1 cellular context compared by ENCODE assay signal in the genomic region with DNA sequence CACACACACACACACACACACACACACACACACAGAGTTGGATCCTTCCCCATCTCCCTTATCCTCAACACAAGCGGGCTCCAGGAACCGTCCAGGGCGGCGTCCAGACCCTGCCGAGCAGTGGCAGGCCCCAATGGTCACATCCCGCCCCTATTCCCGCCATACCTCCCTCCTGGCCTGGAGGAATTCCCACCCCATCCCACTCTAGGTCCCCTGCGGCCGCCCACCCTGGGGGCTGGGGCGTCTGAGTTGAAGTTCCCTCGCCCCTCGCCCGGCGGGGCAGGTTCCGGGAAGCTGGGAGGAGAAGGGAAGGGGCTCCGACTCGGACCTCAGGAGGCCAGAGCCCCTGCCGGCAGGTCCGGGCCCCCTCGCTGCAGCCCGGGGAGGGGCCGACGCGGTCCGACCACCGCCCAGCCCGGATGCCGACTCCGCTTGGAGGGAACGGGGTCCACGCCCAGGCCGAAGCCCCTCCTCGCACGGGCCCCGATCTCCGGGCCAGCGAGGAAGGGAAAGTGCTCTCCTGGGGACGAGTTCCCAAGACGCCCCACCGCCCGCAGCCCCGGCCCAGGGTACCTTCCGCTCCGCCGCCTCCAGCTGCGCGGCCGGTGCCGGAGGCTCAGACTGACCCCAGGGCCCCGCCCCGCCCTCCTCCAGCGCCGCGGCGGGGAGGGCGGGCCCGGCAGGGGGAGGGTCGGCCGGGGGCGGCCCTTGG.
TF ChIP-seq lines count a peak whose summit lies in the region.

Gene RHOC (minus strand): TSS at position 623 of the 712 bp plus-strand sequence. CDS start 3,328 bp downstream, outside the sequence.

TF ChIP-seq in HepG2, 621 proteins besides CTCF, POLR2A, EP300 and RAD21 (continued from another document and continues in another):
- TF ChIP-seq, protein P1, sequence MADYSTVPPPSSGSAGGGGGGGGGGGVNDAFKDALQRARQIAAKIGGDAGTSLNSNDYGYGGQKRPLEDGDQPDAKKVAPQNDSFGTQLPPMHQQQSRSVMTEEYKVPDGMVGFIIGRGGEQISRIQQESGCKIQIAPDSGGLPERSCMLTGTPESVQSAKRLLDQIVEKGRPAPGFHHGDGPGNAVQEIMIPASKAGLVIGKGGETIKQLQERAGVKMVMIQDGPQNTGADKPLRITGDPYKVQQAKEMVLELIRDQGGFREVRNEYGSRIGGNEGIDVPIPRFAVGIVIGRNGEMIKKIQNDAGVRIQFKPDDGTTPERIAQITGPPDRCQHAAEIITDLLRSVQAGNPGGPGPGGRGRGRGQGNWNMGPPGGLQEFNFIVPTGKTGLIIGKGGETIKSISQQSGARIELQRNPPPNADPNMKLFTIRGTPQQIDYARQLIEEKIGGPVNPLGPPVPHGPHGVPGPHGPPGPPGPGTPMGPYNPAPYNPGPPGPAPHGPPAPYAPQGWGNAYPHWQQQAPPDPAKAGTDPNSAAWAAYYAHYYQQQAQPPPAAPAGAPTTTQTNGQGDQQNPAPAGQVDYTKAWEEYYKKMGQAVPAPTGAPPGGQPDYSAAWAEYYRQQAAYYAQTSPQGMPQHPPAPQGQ (CRISPR knock-in tag; IDR thresholded peaks at IDR 0.05; ENCODE audit: borderline replicate concordance): no peak
- TF ChIP-seq, protein P2, sequence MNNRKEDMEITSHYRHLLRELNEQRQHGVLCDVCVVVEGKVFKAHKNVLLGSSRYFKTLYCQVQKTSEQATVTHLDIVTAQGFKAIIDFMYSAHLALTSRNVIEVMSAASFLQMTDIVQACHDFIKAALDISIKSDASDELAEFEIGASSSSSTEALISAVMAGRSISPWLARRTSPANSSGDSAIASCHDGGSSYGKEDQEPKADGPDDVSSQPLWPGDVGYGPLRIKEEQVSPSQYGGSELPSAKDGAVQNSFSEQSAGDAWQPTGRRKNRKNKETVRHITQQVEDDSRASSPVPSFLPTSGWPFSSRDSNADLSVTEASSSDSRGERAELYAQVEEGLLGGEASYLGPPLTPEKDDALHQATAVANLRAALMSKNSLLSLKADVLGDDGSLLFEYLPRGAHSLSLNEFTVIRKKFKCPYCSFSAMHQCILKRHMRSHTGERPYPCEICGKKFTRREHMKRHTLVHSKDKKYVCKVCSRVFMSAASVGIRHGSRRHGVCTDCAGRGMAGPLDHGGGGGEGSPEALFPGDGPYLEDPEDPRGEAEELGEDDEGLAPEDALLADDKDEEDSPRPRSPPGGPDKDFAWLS (CRISPR knock-in tag; IDR thresholded peaks at IDR 0.05; ENCODE audit: borderline replicate concordance): no peak
- TF ChIP-seq ZNF256 (CRISPR knock-in tag; conservative IDR thresholded peaks at IDR 0.05) (no peak), ZNF333 (CRISPR knock-in tag; IDR thresholded peaks at IDR 0.05; ENCODE audit: borderline replicate concordance) (no peak), ZSCAN29 (CRISPR knock-in tag; conservative IDR thresholded peaks at IDR 0.05) (no peak), MLX (CRISPR knock-in tag; IDR thresholded peaks at IDR 0.05) (no peak), HNF4G (IDR thresholded peaks at IDR 0.05; ENCODE audit: borderline replicate concordance, low read depth, low read length) (no peak), HNF4G (CRISPR knock-in tag; IDR thresholded peaks at IDR 0.05; ENCODE audit: borderline replicate concordance, low read depth) (no peak), HES4 (CRISPR knock-in tag; IDR thresholded peaks at IDR 0.05; ENCODE audit: borderline replicate concordance) (0 out of 2 replicates have a peak, but pooled peaks have one; percentile 46), ZNF558 (CRISPR knock-in tag; IDR thresholded peaks at IDR 0.05; ENCODE audit: borderline replicate concordance) (no peak), LCORL (IDR thresholded peaks at IDR 0.05) (no peak), LCORL (CRISPR knock-in tag; IDR thresholded peaks at IDR 0.05) (no peak), ZNF136 (CRISPR knock-in tag; IDR thresholded peaks at IDR 0.05; ENCODE audit: low read depth) (no peak), NFIC (IDR thresholded peaks at IDR 0.05; ENCODE audit: low read length) (no peak), RFXANK (CRISPR knock-in tag; IDR thresholded peaks at IDR 0.05) (no peak), ZNF776 (CRISPR knock-in tag; IDR thresholded peaks at IDR 0.05) (no peak), ZNF879 (CRISPR knock-in tag; IDR thresholded peaks at IDR 0.05) (0 out of 2 replicates have a peak, but pooled peaks have one; percentile 39), PITX1 (CRISPR knock-in tag; IDR thresholded peaks at IDR 0.05) (no peak), ZFP37 (CRISPR knock-in tag; IDR thresholded peaks at IDR 0.05; ENCODE audit: borderline replicate concordance) (no peak), SNAPC4 (CRISPR knock-in tag; IDR thresholded peaks at IDR 0.05) (no peak), MEIS2 (CRISPR knock-in tag; IDR thresholded peaks at IDR 0.05) (no peak), SIX4 (CRISPR knock-in tag; IDR thresholded peaks at IDR 0.05) (no peak), KDM1A (CRISPR knock-in tag; IDR thresholded peaks at IDR 0.05) (no peak), ZNF563 (CRISPR knock-in tag; IDR thresholded peaks at IDR 0.05) (peak; percentile 90), KMT2A (CRISPR knock-in tag; IDR thresholded peaks at IDR 0.05) (0 out of 2 replicates have a peak, but pooled peaks have one; percentile 4), KLF13 (CRISPR knock-in tag; IDR thresholded peaks at IDR 0.05) (no peak), ZEB1 (IDR thresholded peaks at IDR 0.05; ENCODE audit: insufficient replicate concordance, low read depth) (no peak), IKZF5 (CRISPR knock-in tag; IDR thresholded peaks at IDR 0.05) (peak; percentile 3; the same call in 1 of the 2 replicates), ZNF274 (CRISPR knock-in tag; IDR thresholded peaks at IDR 0.05) (peak; percentile 67), KDM2A (CRISPR knock-in tag; IDR thresholded peaks at IDR 0.05; ENCODE audit: borderline replicate concordance, low read depth) (no peak), TAF1 (CRISPR knock-in tag; IDR thresholded peaks at IDR 0.05) (peak; percentile 67), ZKSCAN5 (CRISPR knock-in tag; IDR thresholded peaks at IDR 0.05) (no peak), ZNF10 (CRISPR knock-in tag; IDR thresholded peaks at IDR 0.05; ENCODE audit: borderline replicate concordance, low read depth) (no peak), ETV6 (CRISPR knock-in tag; conservative IDR thresholded peaks at IDR 0.05) (no peak)
- TF ChIP-seq, protein P3, sequence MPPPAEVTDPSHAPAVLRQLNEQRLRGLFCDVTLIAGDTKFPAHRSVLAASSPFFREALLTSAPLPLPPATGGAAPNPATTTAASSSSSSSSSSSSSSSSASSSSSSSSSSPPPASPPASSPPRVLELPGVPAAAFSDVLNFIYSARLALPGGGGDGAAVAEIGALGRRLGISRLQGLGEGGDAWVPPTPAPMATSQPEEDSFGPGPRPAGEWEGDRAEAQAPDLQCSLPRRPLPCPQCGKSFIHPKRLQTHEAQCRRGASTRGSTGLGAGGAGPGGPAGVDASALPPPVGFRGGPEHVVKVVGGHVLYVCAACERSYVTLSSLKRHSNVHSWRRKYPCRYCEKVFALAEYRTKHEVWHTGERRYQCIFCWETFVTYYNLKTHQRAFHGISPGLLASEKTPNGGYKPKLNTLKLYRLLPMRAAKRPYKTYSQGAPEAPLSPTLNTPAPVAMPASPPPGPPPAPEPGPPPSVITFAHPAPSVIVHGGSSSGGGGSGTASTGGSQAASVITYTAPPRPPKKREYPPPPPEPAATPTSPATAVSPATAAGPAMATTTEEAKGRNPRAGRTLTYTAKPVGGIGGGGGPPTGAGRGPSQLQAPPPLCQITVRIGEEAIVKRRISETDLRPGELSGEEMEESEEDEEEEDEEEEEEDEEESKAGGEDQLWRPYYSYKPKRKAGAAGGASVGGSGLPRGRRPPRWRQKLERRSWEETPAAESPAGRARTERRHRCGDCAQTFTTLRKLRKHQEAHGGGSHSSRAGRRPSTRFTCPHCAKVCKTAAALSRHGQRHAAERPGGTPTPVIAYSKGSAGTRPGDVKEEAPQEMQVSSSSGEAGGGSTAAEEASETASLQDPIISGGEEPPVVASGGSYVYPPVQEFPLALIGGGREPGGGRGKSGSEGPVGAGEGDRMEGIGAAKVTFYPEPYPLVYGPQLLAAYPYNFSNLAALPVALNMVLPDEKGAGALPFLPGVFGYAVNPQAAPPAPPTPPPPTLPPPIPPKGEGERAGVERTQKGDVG (CRISPR knock-in tag; IDR thresholded peaks at IDR 0.05; ENCODE audit: borderline replicate concordance): no peak
- TF ChIP-seq, protein P4, sequence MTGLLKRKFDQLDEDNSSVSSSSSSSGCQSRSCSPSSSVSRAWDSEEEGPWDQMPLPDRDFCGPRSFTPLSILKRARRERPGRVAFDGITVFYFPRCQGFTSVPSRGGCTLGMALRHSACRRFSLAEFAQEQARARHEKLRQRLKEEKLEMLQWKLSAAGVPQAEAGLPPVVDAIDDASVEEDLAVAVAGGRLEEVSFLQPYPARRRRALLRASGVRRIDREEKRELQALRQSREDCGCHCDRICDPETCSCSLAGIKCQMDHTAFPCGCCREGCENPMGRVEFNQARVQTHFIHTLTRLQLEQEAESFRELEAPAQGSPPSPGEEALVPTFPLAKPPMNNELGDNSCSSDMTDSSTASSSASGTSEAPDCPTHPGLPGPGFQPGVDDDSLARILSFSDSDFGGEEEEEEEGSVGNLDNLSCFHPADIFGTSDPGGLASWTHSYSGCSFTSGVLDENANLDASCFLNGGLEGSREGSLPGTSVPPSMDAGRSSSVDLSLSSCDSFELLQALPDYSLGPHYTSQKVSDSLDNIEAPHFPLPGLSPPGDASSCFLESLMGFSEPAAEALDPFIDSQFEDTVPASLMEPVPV (CRISPR knock-in tag; IDR thresholded peaks at IDR 0.05): no peak
- TF ChIP-seq, protein P5, sequence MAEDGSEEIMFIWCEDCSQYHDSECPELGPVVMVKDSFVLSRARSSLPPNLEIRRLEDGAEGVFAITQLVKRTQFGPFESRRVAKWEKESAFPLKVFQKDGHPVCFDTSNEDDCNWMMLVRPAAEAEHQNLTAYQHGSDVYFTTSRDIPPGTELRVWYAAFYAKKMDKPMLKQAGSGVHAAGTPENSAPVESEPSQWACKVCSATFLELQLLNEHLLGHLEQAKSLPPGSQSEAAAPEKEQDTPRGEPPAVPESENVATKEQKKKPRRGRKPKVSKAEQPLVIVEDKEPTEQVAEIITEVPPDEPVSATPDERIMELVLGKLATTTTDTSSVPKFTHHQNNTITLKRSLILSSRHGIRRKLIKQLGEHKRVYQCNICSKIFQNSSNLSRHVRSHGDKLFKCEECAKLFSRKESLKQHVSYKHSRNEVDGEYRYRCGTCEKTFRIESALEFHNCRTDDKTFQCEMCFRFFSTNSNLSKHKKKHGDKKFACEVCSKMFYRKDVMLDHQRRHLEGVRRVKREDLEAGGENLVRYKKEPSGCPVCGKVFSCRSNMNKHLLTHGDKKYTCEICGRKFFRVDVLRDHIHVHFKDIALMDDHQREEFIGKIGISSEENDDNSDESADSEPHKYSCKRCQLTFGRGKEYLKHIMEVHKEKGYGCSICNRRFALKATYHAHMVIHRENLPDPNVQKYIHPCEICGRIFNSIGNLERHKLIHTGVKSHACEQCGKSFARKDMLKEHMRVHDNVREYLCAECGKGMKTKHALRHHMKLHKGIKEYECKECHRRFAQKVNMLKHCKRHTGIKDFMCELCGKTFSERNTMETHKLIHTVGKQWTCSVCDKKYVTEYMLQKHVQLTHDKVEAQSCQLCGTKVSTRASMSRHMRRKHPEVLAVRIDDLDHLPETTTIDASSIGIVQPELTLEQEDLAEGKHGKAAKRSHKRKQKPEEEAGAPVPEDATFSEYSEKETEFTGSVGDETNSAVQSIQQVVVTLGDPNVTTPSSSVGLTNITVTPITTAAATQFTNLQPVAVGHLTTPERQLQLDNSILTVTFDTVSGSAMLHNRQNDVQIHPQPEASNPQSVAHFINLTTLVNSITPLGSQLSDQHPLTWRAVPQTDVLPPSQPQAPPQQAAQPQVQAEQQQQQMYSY (CRISPR knock-in tag; IDR thresholded peaks at IDR 0.05): peak; percentile 52; the same call in 1 of the 2 replicates
